23 cellular contexts compared by ENCODE assay signal in the genomic region with DNA sequence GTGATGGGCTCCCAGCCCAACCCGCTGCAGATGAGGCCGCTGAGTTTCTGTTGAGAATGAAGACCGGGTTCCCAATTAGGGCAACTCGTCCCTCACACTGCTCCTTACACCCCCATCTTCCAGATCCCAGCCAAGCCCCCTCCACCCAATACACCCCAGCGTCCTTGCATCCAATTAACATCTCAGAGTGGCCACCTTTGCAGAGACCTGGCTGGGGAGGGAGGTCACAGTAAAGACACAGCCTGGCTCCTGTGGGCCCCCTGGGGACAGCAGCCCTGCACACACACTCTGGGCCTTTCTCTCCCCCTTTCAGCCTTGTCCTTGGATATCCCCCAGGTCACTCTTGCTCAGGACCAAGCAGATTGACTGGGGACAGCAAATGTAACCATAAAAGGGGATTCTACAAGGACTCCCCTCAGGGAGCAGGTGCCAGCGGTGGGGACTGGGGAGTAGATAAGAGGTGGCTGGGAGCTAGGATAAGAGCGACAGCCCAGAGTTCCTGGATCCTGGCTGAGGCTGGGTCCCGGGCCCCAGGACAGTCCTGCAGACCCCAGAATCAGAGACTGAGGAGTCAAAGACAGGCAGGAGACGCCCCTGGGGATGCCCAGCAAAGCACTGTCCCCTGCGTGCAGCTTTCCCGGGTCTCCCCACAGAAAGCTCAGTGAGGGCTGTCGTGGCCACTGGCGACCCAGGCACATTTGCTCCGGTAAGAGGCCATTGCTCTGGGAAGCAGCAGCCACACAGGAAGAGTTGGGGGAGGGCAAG. TPM values are rescaled to one million over a fixed set of nuclear protein-coding genes. Genes with fewer than 3 reads are reported as not detected.
"Had no signal": no experiment of that assay in that cellular context is flagged by ENCODE, and none has a peak within 500 bp of the region (broad histone marks: within the 10 kb centered on the region; RNA-seq: fewer than 3 reads in every experiment).

No MANE protein-coding gene starts in this region.

- H3K27me3 ChIP-seq: colonic mucosa, thyroid gland, uterus had no signal

- H3K27ac Mint-ChIP-seq: activated CD4-positive, alpha-beta T cell treated with anti-CD3 and anti-CD28 coated beads, Interleukin-2, amount 10 ng/mL, durations not matched to agents 24 days and 14 days; activated CD8-positive, alpha-beta T cell treated with anti-CD3 and anti-CD28 coated beads for 36 hours; activated naive CD8-positive, alpha-beta T cell treated with anti-CD3 and anti-CD28 coated beads, Interleukin-2, amount 10 ng/mL, durations not matched to agents 7 days and 5 days had no signal

- H3K9me3 ChIP-seq: colonic mucosa, gastrocnemius medialis, left ventricle myocardium inferior, thyroid gland, uterus had no signal

- H2AFZ ChIP-seq: parathyroid adenoma had no signal

- H3K36me3 Mint-ChIP-seq: activated naive CD8-positive, alpha-beta T cell treated with anti-CD3 and anti-CD28 coated beads, Interleukin-2, amount 10 ng/mL, durations not matched to agents 7 days and 5 days had no signal

- H3K4me3 ChIP-seq: colonic mucosa, gastrocnemius medialis, left ventricle myocardium inferior, smooth muscle cell, thyroid gland, uterus had no signal

- H3K79me2 ChIP-seq: parathyroid adenoma had no signal

- H3K9me3 Mint-ChIP-seq: activated CD4-positive, alpha-beta T cell treated with anti-CD3 and anti-CD28 coated beads, Interleukin-2, amount 10 ng/mL, durations not matched to agents 24 days and 14 days; activated CD8-positive, alpha-beta T cell treated with anti-CD3 and anti-CD28 coated beads for 36 hours; activated naive CD8-positive, alpha-beta T cell treated with anti-CD3 and anti-CD28 coated beads, Interleukin-2, amount 10 ng/mL, durations not matched to agents 7 days and 5 days; activated T-helper 17 cell treated with anti-CD3 and anti-CD28 coated beads, Interleukin-2, amount 50 U/mL, for 72 hours had no signal

- H3K4me1 ChIP-seq: colonic mucosa, gastrocnemius medialis, left ventricle myocardium inferior, parathyroid adenoma, uterus had no signal

- ATAC-seq: activated CD8-positive, alpha-beta T cell treated with anti-CD3 and anti-CD28 coated beads for 36 hours; activated T-helper 17 cell treated with anti-CD3 and anti-CD28 coated beads, Interleukin-2, amount 50 U/mL, for 72 hours; gastrocnemius medialis; sciatic nerve had no signal

- H3K36me3 ChIP-seq: colonic mucosa, gastrocnemius medialis, left ventricle myocardium inferior, thyroid gland, uterus had no signal

- H3K4me3 Mint-ChIP-seq: activated CD4-positive, alpha-beta T cell treated with anti-CD3 and anti-CD28 coated beads, Interleukin-2, amount 10 ng/mL, durations not matched to agents 24 days and 14 days; activated CD8-positive, alpha-beta T cell treated with anti-CD3 and anti-CD28 coated beads for 36 hours; activated naive CD8-positive, alpha-beta T cell treated with anti-CD3 and anti-CD28 coated beads, Interleukin-2, amount 10 ng/mL, durations not matched to agents 7 days and 5 days; activated T-helper 17 cell treated with anti-CD3 and anti-CD28 coated beads, Interleukin-2, amount 50 U/mL, for 72 hours had no signal

- DNase-seq: activated CD4-positive, alpha-beta T cell treated with anti-CD3 and anti-CD28 coated beads, Interleukin-2, amount 10 ng/mL, durations not matched to agents 24 days and 14 days; activated CD8-positive, alpha-beta T cell treated with anti-CD3 and anti-CD28 coated beads for 36 hours; activated naive CD4-positive, alpha-beta T cell treated with Interleukin-2 at 50 U/mL for 16 hours; activated naive CD8-positive, alpha-beta T cell treated with anti-CD3 and anti-CD28 coated beads, Interleukin-2, amount 10 ng/mL, durations not matched to agents 7 days and 5 days; activated T-cell treated with anti-CD3 and anti-CD28 coated beads, Interleukin-2, amount 50 U/mL, for 1 hour; amygdala; central memory CD4-positive, alpha-beta T cell; colonic mucosa; gastrocnemius medialis; head of caudate nucleus; kidney glomerular epithelial cell; left ventricle myocardium inferior; stimulated activated naive CD4-positive, alpha-beta T cell; T1000; uterus had no signal

- H3K9ac ChIP-seq: parathyroid adenoma had no signal

- H3K4me2 ChIP-seq: smooth muscle cell had no signal

- H3K27ac ChIP-seq: colonic mucosa, gastrocnemius medialis, left ventricle myocardium inferior, parathyroid adenoma, uterus had no signal

RNA-seq across cellular contexts. Expression of gene APOBEC3A, which starts 8.4 kb away (rescaled TPM):
- total RNA-seq: activated CD4-positive, alpha-beta T cell treated with anti-CD3 and anti-CD28 coated beads, Interleukin-2, amount 10 ng/mL, durations not matched to agents 24 days and 14 days; activated CD8-positive, alpha-beta T cell treated with anti-CD3 and anti-CD28 coated beads for 36 hours; activated naive CD8-positive, alpha-beta T cell treated with anti-CD3 and anti-CD28 coated beads, Interleukin-2, amount 10 ng/mL, durations not matched to agents 7 days and 5 days; activated T-helper 17 cell treated with anti-CD3 and anti-CD28 coated beads, Interleukin-2, amount 50 U/mL, for 72 hours; myocyte; T-helper 1 cell treated with Interleukin-12 subunit alpha and Interleukin-12 subunit beta and Interleukin-4 antibody, amounts not matched to agents 30 ng/mL and 1 ng/mL, for 36 hours; uterus had no signal
- polyA plus RNA-seq: neural cell, smooth muscle cell had no signal

RNA-seq across cellular contexts. Expression of gene APOBEC3B, which starts 16.4 kb away (rescaled TPM):
- polyA plus RNA-seq: neural cell had no signal

RNA-seq across cellular contexts. Expression of gene APOBEC3C, which starts 48.3 kb away (rescaled TPM):
- polyA plus RNA-seq: neural cell had no signal

RNA-seq across cellular contexts. Expression of gene APOBEC3D, which starts 55.1 kb away (rescaled TPM):
- total RNA-seq: myocyte had no signal
- polyA plus RNA-seq: neural cell had no signal
